ENCODE assay signal across 9 cellular contexts in genomic region chr9:134641989-134642384, GRCh38. TPM values are rescaled to one million over a fixed set of nuclear protein-coding genes. Genes with fewer than 3 reads are reported as not detected.
A peak's percentile ranks its signal among the peaks of the same experiment; 100 is the strongest.
DNase-seq lines count a peak whose midpoint lies in the region; FAIRE-seq and TF ChIP-seq lines count a peak whose summit lies in the region.
"Had no signal": no experiment of that assay in that cellular context is flagged by ENCODE, and none has a peak within 500 bp of the region (broad histone marks: within the 10 kb centered on the region; RNA-seq: fewer than 3 reads in every experiment).

No MANE protein-coding gene starts in this region.

- no peaks in the 10 kb centered on the region for H3K27me3 ChIP-seq in BJ (ENCODE audit: control insufficient read depth, insufficient read depth, low read length)
- no peaks in the 10 kb centered on the region for H3K27me3 ChIP-seq in parathyroid adenoma (ENCODE audit: control insufficient read depth, insufficient read depth, low read length)
- H3K27me3 ChIP-seq in Karpas-422 (ENCODE audit: low read length): no peaks in the 10 kb centered on the region

- H3K4me2 ChIP-seq in parathyroid adenoma (ENCODE audit: low read length): peak overlapping the region; percentile 90
- H3K4me2 ChIP-seq in Karpas-422 (ENCODE audit: low read depth, low read length, poor library complexity, severe bottlenecking): no peak overlapping the region

- TF ChIP-seq CTCF in BJ (IDR thresholded peaks at IDR 0.05; ENCODE audit: insufficient read depth, low read depth, low read length) (no peak), RWPE1 (conservative IDR thresholded peaks at IDR 0.05; ENCODE audit: low read depth) (no peak), fibroblast of villous mesenchyme (IDR thresholded peaks at IDR 0.05; ENCODE audit: insufficient read depth, low read depth, low read length) (no peak), parathyroid adenoma (IDR thresholded peaks at IDR 0.05) (no peak)

- no peaks in the 10 kb centered on the region for H4K20me1 ChIP-seq in Karpas-422 (ENCODE audit: insufficient read depth, low read depth, low read length)

- H3K9ac ChIP-seq in parathyroid adenoma (no peak overlapping the region), Karpas-422 (ENCODE audit: low read length) (no peak overlapping the region)

- H3K4me1 ChIP-seq in parathyroid adenoma (no peaks in the 10 kb centered on the region), Karpas-422 (ENCODE audit: low read length) (no peaks in the 10 kb centered on the region)

- DNase-seq in BJ (ENCODE audit: low read depth): no peak
- no peak for DNase-seq in RWPE1 (ENCODE audit: low spot score)
- DNase-seq in fibroblast of villous mesenchyme (ENCODE audit: low read depth): no peak
- no peak for DNase-seq in GM12892 (ENCODE audit: insufficient read length)
- DNase-seq in stimulated activated CD4-positive, alpha-beta T cell treated with anti-CD3 and anti-CD28 coated beads, Interleukin-4, amount 100 ng/mL, for 24 hours: no peak
- DNase-seq in HPDE6-E6E7 (ENCODE audit: extremely low spot score): no peak
- DNase-seq in Karpas-422: no peak
- DNase-seq: NCI-H774 had no signal

- H2AFZ ChIP-seq in parathyroid adenoma (peak overlapping the region; percentile 79), Karpas-422 (ENCODE audit: low read length) (no peak overlapping the region)

- H3K27ac ChIP-seq in RWPE1: peak overlapping the region; percentile 97
- H3K27ac ChIP-seq in parathyroid adenoma: no peak overlapping the region
- no peak overlapping the region for H3K27ac ChIP-seq in Karpas-422 (ENCODE audit: low read length)

- FAIRE-seq in GM12892 (lab: Jason Lieb, UNC): no peak

- H3K4me3 ChIP-seq in BJ (ENCODE audit: low read depth, low read length) (peak overlapping the region; percentile 76), fibroblast of villous mesenchyme (ENCODE audit: low read depth, low read length) (peak overlapping the region; percentile 80), parathyroid adenoma (ENCODE audit: low read depth, low read length) (peak overlapping the region; percentile 59), Karpas-422 (ENCODE audit: low read length) (no peak overlapping the region)

- H3K79me2 ChIP-seq in parathyroid adenoma (no peaks in the 10 kb centered on the region), Karpas-422 (ENCODE audit: low read length) (no peaks in the 10 kb centered on the region)

- no peaks in the 10 kb centered on the region for H3K9me2 ChIP-seq in Karpas-422 (replicated peaks; ENCODE audit: insufficient read depth, low read length)

- CTCF ChIA-PET in BJ (lab: Yijun Ruan, JAX): interaction anchor here (1.0 to 2.2 kb wide), 5 partner anchors 15 to 199 kb away, joined by 3 to 12 read pairs (median 4); no protein-coding TSS in a partner anchor
- CTCF ChIA-PET in RWPE1 (lab: Yijun Ruan, JAX): interaction anchor here (0.6 to 1.6 kb wide), 5 partner anchors 61 to 471 kb away, joined by 3 to 9 read pairs (median 5); no protein-coding TSS in a partner anchor

- H3K36me3 ChIP-seq in BJ (ENCODE audit: control insufficient read depth, insufficient read depth, low read length) (peaks cover 11% of the 10 kb centered on the region), parathyroid adenoma (ENCODE audit: control insufficient read depth, insufficient read depth, low read length) (no peaks in the 10 kb centered on the region), Karpas-422 (ENCODE audit: insufficient read depth, low read length) (no peaks in the 10 kb centered on the region)

- no peak for TF ChIP-seq POLR2A in GM12892 (IDR thresholded peaks at IDR 0.05; ENCODE audit: low read depth, low read length)

- H3K9me3 ChIP-seq in parathyroid adenoma (ENCODE audit: control insufficient read depth, low read length) (no peaks in the 10 kb centered on the region), Karpas-422 (ENCODE audit: low read length) (no peaks in the 10 kb centered on the region)

- POLR2A ChIA-PET in BJ (lab: Charles Lee) (no interaction called here), RWPE1 (lab: Yijun Ruan, JAX; ENCODE audit: low non-redundant PET) (no interaction called here)

RNA-seq across cellular contexts. Expression of gene COL5A1, which starts 0.4 kb away (rescaled TPM):
- 170 and 251 TPM in 2 replicates for polyA plus RNA-seq in BJ (2011; rRNA removed)
- 213 and 249 TPM in 2 replicates for polyA minus RNA-seq in BJ (2011; rRNA and poly(A)+ RNA removed)
- total RNA-seq in fibroblast of villous mesenchyme: 295 and 502 TPM in 2 replicates
- 3.1 TPM for polyA plus RNA-seq in GM12892 (2012; ENCODE audit: missing spikeins)
- total RNA-seq in Karpas-422 (2014; rRNA removed; shearing (Covaris generic); ENCODE audit: low replicate concordance): under 0.01 TPM in 1 of 2 replicates, not detected in the other

Comparison
In these comparisons a context has a peak if more than half of its experiments do, and no peak if none do; other contexts are left out.
1. RNA of gene COL5A1, which starts 0.4 kb away (total RNA-seq): 295 to 502 TPM in fibroblast of villous mesenchyme; under 0.01 TPM in Karpas-422; every median in the first group is over 100 times any median in the second.